Comparison of ENCODE assay signal across 7 cellular contexts in the genomic region with DNA sequence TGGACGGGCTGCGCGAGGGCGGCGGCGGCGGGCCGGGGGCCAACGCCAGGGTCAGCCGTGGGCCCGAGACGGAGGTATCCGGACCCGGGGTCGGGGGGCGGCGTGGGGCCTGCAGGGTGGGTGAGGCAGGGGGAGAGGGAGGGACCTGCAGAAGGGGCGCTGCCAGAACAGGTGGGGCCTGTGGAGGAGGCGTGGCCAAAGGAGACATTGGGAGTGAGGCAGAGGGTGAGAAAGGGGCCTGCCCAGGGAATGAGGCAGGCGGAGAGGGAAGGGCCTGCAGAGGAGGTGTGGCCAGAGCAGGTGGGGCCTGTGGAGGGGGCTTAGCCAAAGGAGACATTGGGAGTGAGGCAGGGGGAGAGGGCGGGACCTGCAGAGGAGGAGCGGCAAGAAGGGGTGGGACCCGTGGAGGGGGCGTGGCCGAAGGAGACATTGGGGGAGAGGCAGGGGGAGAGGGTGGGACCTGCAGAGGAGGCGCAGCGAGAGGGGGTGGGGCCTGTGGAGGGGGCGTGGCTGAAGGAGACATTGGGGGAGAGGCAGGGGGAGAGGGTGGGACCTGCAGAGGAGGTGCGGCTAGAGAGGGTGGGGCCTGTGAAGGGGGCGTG. TPM values are rescaled to one million over a fixed set of nuclear protein-coding genes. Genes with fewer than 3 reads are reported as not detected.
A peak's percentile ranks its signal among the peaks of the same experiment; 100 is the strongest.
DNase-seq lines count a peak whose midpoint lies in the region; ATAC-seq and TF ChIP-seq lines count a peak whose summit lies in the region.

No MANE protein-coding gene starts in this region.

- TF ChIP-seq POLR2A in spleen (IDR thresholded peaks at IDR 0.05) = no peak

- peak overlapping the region; percentile 67 for H3K4me3 Mint-ChIP-seq in GM23338

- intact Hi-C loops in left ventricle myocardium inferior (cut with micrococcal nuclease) (no loop called here), spleen (cut with DNase I; ENCODE audit: low total_unique reads) (no loop called here)

- H3K9me3 ChIP-seq in NT2/D1 (ENCODE audit: insufficient read depth, low read length) = no peaks in the 10 kb centered on the region
- no peaks in the 10 kb centered on the region for H3K9me3 ChIP-seq in left ventricle myocardium inferior (replicated peaks)
- H3K9me3 ChIP-seq in spleen = peaks cover 0 to 3% (median 0%) of the 10 kb centered on the region in 8 donors

- DNase-seq in GM23338 (ENCODE audit: low spot score) (peak; percentile 96), NT2/D1 (ENCODE audit: low read depth, low spot score) (peak; percentile 81), left ventricle myocardium inferior (no peak), spleen (peak; percentile 82), NCI-H2196 (lab: John Stamatoyannopoulos, UW; ENCODE audit: unreplicated experiment) (no peak), GM03348 (ENCODE audit: low spot score) (no peak)
- peak; percentile 81 for DNase-seq in activated effector memory CD4-positive, alpha-beta T cell treated with anti-CD3 and anti-CD28 coated beads, Interleukin-2, amount 50 U/mL, for 16 hours

- no peaks in the 10 kb centered on the region for H4K20me1 ChIP-seq in GM23338 (replicated peaks; ENCODE audit: insufficient read depth)

- peaks cover 13% of the 10 kb centered on the region; the same call in 1 of the 2 replicates for H3F3A ChIP-seq in GM23338 (replicated peaks; ENCODE audit: low read depth)

- H3K27me3 Mint-ChIP-seq in GM23338 (ENCODE audit: insufficient read depth, low read depth, poor library complexity) = peaks cover 60% of the 10 kb centered on the region

- H3K4me3 ChIP-seq in GM23338 = peak overlapping the region; percentile 66
- H3K4me3 ChIP-seq in NT2/D1 (ENCODE audit: insufficient read length, low read depth) = peak overlapping the region; percentile 54
- H3K4me3 ChIP-seq in left ventricle myocardium inferior = peak overlapping the region; percentile 67
- H3K4me3 ChIP-seq in spleen = peak overlapping the region; percentile 29 to 74 (median 45)

- H3K9ac ChIP-seq in NT2/D1 (ENCODE audit: insufficient read length, low read depth) = no peak overlapping the region

- no peaks in the 10 kb centered on the region for H3K9me3 Mint-ChIP-seq in GM23338

- no peak overlapping the region for H3K27ac ChIP-seq in GM23338 (ENCODE audit: low read depth)
- peak overlapping the region; percentile 57 for H3K27ac ChIP-seq in left ventricle myocardium inferior (replicated peaks)
- peak overlapping the region in 4 of 8 donors; percentile 46 to 87 (median 74) for H3K27ac ChIP-seq in spleen

- WGBS in spleen, 5 donors = 13 to 29% (median 16%) methylated on average over 29 to 30 of the region's 30 CpGs

- peaks cover 25% of the 10 kb centered on the region for H3K4me1 Mint-ChIP-seq in GM23338

- peak overlapping the region; percentile 91 for H3K4me2 ChIP-seq in GM23338

- TF ChIP-seq CTCF in GM23338 (conservative IDR thresholded peaks at IDR 0.05; ENCODE audit: low read depth in 2 of 2) (no peak), left ventricle myocardium inferior (IDR thresholded peaks at IDR 0.05; ENCODE audit: borderline replicate concordance) (no peak), spleen (IDR thresholded peaks at IDR 0.05 in 8 of 11, conservative IDR thresholded peaks at IDR 0.05 in 3 of 11) (no peak)

- no peak overlapping the region for H3K27ac Mint-ChIP-seq in GM23338

- no peaks in the 10 kb centered on the region for H3K79me2 ChIP-seq in GM23338 (replicated peaks; ENCODE audit: insufficient read depth)

- ATAC-seq in GM23338 = peak; percentile 16

- H3K36me3 ChIP-seq in GM23338 (ENCODE audit: insufficient read depth) (no peaks in the 10 kb centered on the region), NT2/D1 (ENCODE audit: insufficient read depth, insufficient read length, low read length) (no peaks in the 10 kb centered on the region), left ventricle myocardium inferior (no peaks in the 10 kb centered on the region), spleen (no peaks in the 10 kb centered on the region)

- no peak overlapping the region for H2AFZ ChIP-seq in GM23338

- H3K36me3 Mint-ChIP-seq in GM23338 (ENCODE audit: low read depth) = peaks cover 5% of the 10 kb centered on the region; the same call in 2 of the 3 replicates

- peaks cover 48% of the 10 kb centered on the region for H3K27me3 ChIP-seq in GM23338 (ENCODE audit: insufficient read depth)
- H3K27me3 ChIP-seq in NT2/D1 (ENCODE audit: insufficient read depth, insufficient read length) = peaks cover 36% of the 10 kb centered on the region
- peaks cover 66% of the 10 kb centered on the region for H3K27me3 ChIP-seq in left ventricle myocardium inferior (ENCODE audit: low read depth)
- peaks cover 2 to 88% (median 40%) of the 10 kb centered on the region in 7 donors for H3K27me3 ChIP-seq in spleen (replicated peaks in 1 of 7)

- peaks cover 26% of the 10 kb centered on the region; the same call in 1 of the 2 replicates for H3K4me1 ChIP-seq in GM23338 (ENCODE audit: insufficient read depth)
- H3K4me1 ChIP-seq in NT2/D1 (ENCODE audit: insufficient read depth, insufficient read length) = peaks cover 22% of the 10 kb centered on the region
- H3K4me1 ChIP-seq in left ventricle myocardium inferior = peaks cover 50% of the 10 kb centered on the region
- peaks cover 10 to 73% (median 60%) of the 10 kb centered on the region in 6 donors for H3K4me1 ChIP-seq in spleen

- no peaks in the 10 kb centered on the region for H3K9me2 ChIP-seq in GM23338 (ENCODE audit: insufficient read depth)

TF ChIP-seq in GM23338, 12 proteins besides CTCF, POLR2A, EP300 and RAD21 (continues in another document):
- TF ChIP-seq EZH2 (IDR thresholded peaks at IDR 0.05; ENCODE audit: low read depth, unreplicated experiment) (no peak), ZNF114 (CRISPR knock-in tag; IDR thresholded peaks at IDR 0.05) (no peak), EZH2phosphoT487 (IDR thresholded peaks at IDR 0.05; ENCODE audit: unreplicated experiment) (no peak), NANOG (IDR thresholded peaks at IDR 0.05; ENCODE audit: borderline replicate concordance) (no peak)

RNA-seq across cellular contexts. Expression of gene PRR36, which starts 4.2 kb away (rescaled TPM):
- 12.1 and 17.6 TPM in 2 replicates for total RNA-seq in GM23338 (2014; rRNA removed; shearing (Covaris generic))
- polyA plus RNA-seq in GM23338 (2016; fragmentation: Nextera tagmentation; extraction: Ambion mirVana) (17.9 and 22.3 TPM in 2 replicates), spleen (under 1 TPM; 0.02 to 0.06 (median 0.06) TPM)
- total RNA-seq in left ventricle myocardium inferior (not detected), spleen (under 1 TPM in 4 of 7 donors, not detected in 3; 0.09 to 0.43 (median 0.21) TPM)

RNA-seq across cellular contexts. Expression of gene LRRC8E, which starts 18.3 kb away (rescaled TPM):
- 4.5 and 4.8 TPM in 2 replicates for total RNA-seq in GM23338 (2014; rRNA removed; shearing (Covaris generic))
- polyA plus RNA-seq in GM23338 (2016; fragmentation: Nextera tagmentation; extraction: Ambion mirVana) = 0.29 and 1.3 TPM in 2 replicates
- total RNA-seq in left ventricle myocardium inferior = 0.44 TPM
- total RNA-seq in spleen = under 1 TPM in 1 of 7 donors, not detected in 6; 0.37 TPM
- under 1 TPM in 1 of 3 donors, not detected in 2; 0.08 TPM for polyA plus RNA-seq in spleen

RNA-seq across cellular contexts. Expression of gene MAP2K7, which starts 33.7 kb away (rescaled TPM):
- total RNA-seq in GM23338 (2014; rRNA removed; shearing (Covaris generic)) = 22.6 and 23.2 TPM in 2 replicates
- 11.3 and 12.2 TPM in 2 replicates for polyA plus RNA-seq in GM23338 (2016; fragmentation: Nextera tagmentation; extraction: Ambion mirVana)
- 24.2 TPM for total RNA-seq in left ventricle myocardium inferior
- total RNA-seq in spleen = 10 to 100 TPM; 19.5 to 41.3 (median 32.9) TPM
- polyA plus RNA-seq in spleen = 10 to 100 TPM; 12.4 to 44.3 (median 18.9) TPM

RNA-seq across cellular contexts. Expression of gene EVI5L, which starts 40.0 kb away (rescaled TPM):
- total RNA-seq in GM23338 (2014; rRNA removed; shearing (Covaris generic)) = 14.0 and 16.2 TPM in 2 replicates
- polyA plus RNA-seq in GM23338 (2016; fragmentation: Nextera tagmentation; extraction: Ambion mirVana) (4.3 and 4.5 TPM in 2 replicates), spleen (1 to 10 TPM; 3.7 to 9.3 (median 3.7) TPM)
- total RNA-seq in left ventricle myocardium inferior (22.9 TPM), spleen (10 to 100 TPM in 5 of 7 donors, 1 to 10 TPM in 2; 8.6 to 22.8 (median 13.8) TPM)

RNA-seq across cellular contexts. Expression of gene TGFBR3L, which starts 44.6 kb away (rescaled TPM):
- 1.7 and 5.6 TPM in 2 replicates for total RNA-seq in GM23338 (2014; rRNA removed; shearing (Covaris generic))
- polyA plus RNA-seq in GM23338 (2016; fragmentation: Nextera tagmentation; extraction: Ambion mirVana) (6.2 and 7.0 TPM in 2 replicates), spleen (under 1 TPM in 1 of 3 donors, not detected in 2; 0.11 TPM)
- total RNA-seq in left ventricle myocardium inferior (8.2 TPM), spleen (not detected)

Comparison
In these comparisons a context has a peak if more than half of its experiments do, and no peak if none do; other contexts are left out.
1. DNase-seq: peak in GM23338 (single experiment), NT2/D1 (single experiment), activated effector memory CD4-positive, alpha-beta T cell treated with anti-CD3 and anti-CD28 coated beads, Interleukin-2, amount 50 U/mL, for 16 hours (single experiment) and spleen (single experiment); none in left ventricle myocardium inferior (single experiment), NCI-H2196 (single experiment) and GM03348 (single experiment).
2. Peak in every context shown above with its lines, with median percentiles within 50 percentile points of each other: H3K4me3 ChIP-seq.